Comparison of ENCODE assay signal across 19 cellular contexts in the genomic region with DNA sequence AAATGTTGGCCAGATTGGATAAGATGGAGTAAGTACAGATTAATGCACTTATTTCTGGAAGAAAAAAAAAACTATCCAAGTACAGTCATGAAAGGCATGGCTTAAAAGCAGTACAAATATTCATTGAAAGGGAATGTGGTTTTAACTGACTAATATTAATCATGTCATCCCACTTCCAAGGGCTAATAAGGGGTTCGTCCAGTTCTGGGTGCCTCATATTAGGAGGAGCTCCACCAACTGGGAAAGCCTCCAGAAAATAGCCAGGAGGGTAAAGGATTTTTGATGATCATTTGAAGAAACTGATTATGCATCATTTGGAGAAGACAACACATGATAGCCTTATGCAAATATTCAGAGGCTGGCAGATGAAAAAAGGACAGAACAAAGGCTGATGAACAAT.
"Had no signal": no experiment of that assay in that cellular context is flagged by ENCODE, and none has a peak within 500 bp of the region (broad histone marks: within the 10 kb centered on the region; RNA-seq: fewer than 3 reads in every experiment).

No MANE protein-coding gene starts in this region.

- H3K27ac ChIP-seq: SJCRH30 had no signal

- H3K27me3 ChIP-seq: MG63, SJCRH30 had no signal

- DNase-seq: MG63, NCI-H1092, NCI-H1105 treated with DMSO at 0.1 percent for 48 hours, NCI-H1417 treated with DMSO at 0.1 percent for 48 hours, NCI-H146, NCI-H187, NCI-H2029, NCI-H2081 treated with DMSO at 0.1 percent for 48 hours, NCI-H2171, NCI-H226, NCI-H446, NCI-H510A, NCI-H524 treated with DMSO at 0.1 percent for 48 hours, NCI-H69, NCI-H774, RPMI8226, SHP77 treated with DMSO at 0.1 percent for 48 hours, SJCRH30 had no signal

- FAIRE-seq: RCC 7860 had no signal

- H3K36me3 ChIP-seq: MG63, SJCRH30 had no signal

- H3K9me3 ChIP-seq: MG63, SJCRH30 had no signal

- H3K4me3 ChIP-seq: MG63, SJCRH30 had no signal
